11 cellular contexts compared by ENCODE assay signal in the genomic region with DNA sequence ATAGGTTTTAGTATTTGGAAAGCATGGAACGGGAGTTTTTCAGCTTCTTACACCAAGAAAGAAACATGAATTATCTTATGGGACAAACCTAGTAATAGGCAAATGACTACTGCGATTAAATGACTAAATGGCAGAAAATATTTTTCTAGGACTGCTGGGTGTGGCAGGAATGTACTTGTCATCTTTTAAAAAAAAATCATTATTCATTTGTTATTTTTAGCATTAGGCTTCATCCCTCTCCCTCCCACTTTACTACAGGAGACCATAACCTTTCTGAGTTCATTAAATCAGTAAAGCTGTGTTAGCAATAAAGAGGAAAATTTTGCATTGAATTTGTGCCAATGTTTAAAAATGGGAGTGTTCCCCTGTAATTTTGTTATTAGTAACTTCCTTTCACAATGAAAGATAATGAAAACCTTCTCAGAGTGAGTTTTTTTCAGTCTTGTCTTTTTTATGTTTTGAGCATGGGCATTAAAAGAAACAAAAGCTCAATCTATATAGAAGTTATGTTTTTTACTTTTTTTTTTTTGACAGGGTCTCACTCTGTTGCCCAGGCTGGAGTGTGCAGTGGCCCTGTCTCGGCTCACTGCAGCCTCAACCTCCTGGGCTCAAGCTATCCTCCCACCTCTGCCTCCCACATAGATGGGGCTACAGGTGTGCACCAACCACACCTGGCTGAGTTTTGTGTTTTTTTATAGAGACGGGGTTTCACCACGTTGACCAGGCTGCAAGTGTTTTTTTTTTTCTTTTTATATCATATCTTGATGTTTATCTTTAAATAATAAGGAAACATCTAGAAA.
DNase-seq lines count a peak whose midpoint lies in the region; ATAC-seq and TF ChIP-seq lines count a peak whose summit lies in the region.
"Had no signal": no experiment of that assay in that cellular context is flagged by ENCODE, and none has a peak within 500 bp of the region (broad histone marks: within the 10 kb centered on the region; RNA-seq: fewer than 3 reads in every experiment).

No MANE protein-coding gene starts in this region.

- H3K4me3 ChIP-seq in adipocyte (ENCODE audit: low read length): no peak overlapping the region
- no peak overlapping the region for H3K4me3 ChIP-seq in Peyer's patch
- H3K4me3 ChIP-seq: thyroid gland had no signal

- H3K4me1 ChIP-seq in adipocyte (ENCODE audit: control insufficient read depth, insufficient read depth, low read length) (peaks cover 23% of the 10 kb centered on the region), Peyer's patch (peaks cover 0 to 8% (median 0%) of the 10 kb centered on the region in 4 donors)

- no peaks in the 10 kb centered on the region for H3K36me3 Mint-ChIP-seq in naive thymus-derived CD8-positive, alpha-beta T cell

- H3K36me3 ChIP-seq in adipocyte (ENCODE audit: control insufficient read depth, insufficient read depth, low read length, severe bottlenecking) (no peaks in the 10 kb centered on the region), Peyer's patch (no peaks in the 10 kb centered on the region)
- H3K36me3 ChIP-seq: thyroid gland had no signal

- DNase-seq in NCI-H748 (lab: John Stamatoyannopoulos, UW; ENCODE audit: unreplicated experiment) (peak; percentile 21), NCI-H748 treated with DMSO at 0.1 percent for 48 hours (lab: John Stamatoyannopoulos, UW) (no peak), adipocyte (ENCODE audit: low read depth) (peak; percentile 56), omental fat pad (ENCODE audit: low spot score) (no peak), Peyer's patch (no peak)
- no peak for DNase-seq in naive thymus-derived CD8-positive, alpha-beta T cell
- DNase-seq: nephron progenitor cell, thyroid gland had no signal

- POLR2A ChIA-PET in naive thymus-derived CD8-positive, alpha-beta T cell (lab: Charles Lee): interaction anchor here (0.7 kb wide), 1 partner anchor 23 kb away, joined by 4 read pairs; no protein-coding TSS in a partner anchor

- H3K9ac ChIP-seq in adipocyte (ENCODE audit: low read length): peak overlapping the region; percentile 7

- H3K27me3 Mint-ChIP-seq in naive thymus-derived CD8-positive, alpha-beta T cell: peaks cover 2 to 25% (median 8%) of the 10 kb centered on the region in 5 donors

- no peak overlapping the region for H3K27ac ChIP-seq in Peyer's patch
- H3K27ac ChIP-seq: 22Rv1, thyroid gland had no signal

- TF ChIP-seq POLR2A in Peyer's patch (IDR thresholded peaks at IDR 0.05): no peak

- peaks cover 0 to 6% (median 0%) of the 10 kb centered on the region in 9 donors for H3K9me3 Mint-ChIP-seq in naive thymus-derived CD8-positive, alpha-beta T cell

- H3K27me3 ChIP-seq in adipocyte (replicated peaks; ENCODE audit: control insufficient read depth, insufficient read depth, low read length) (no peaks in the 10 kb centered on the region), Peyer's patch (no peaks in the 10 kb centered on the region)
- H3K27me3 ChIP-seq: thyroid gland had no signal

- H3K4me1 Mint-ChIP-seq in naive thymus-derived CD8-positive, alpha-beta T cell: peaks cover 0 to 9% (median 5%) of the 10 kb centered on the region in 4 donors

- H3K9me3 ChIP-seq in adipocyte (ENCODE audit: control insufficient read depth, low read length) (peaks cover 8% of the 10 kb centered on the region), Peyer's patch (no peaks in the 10 kb centered on the region)
- H3K9me3 ChIP-seq: thyroid gland had no signal

- H3K27ac Mint-ChIP-seq in naive thymus-derived CD8-positive, alpha-beta T cell: no peak overlapping the region
- H3K27ac Mint-ChIP-seq: nephron progenitor cell had no signal

- peak; percentile 41 for ATAC-seq in HG02870 (IDR thresholded peaks at IDR 0.05; ENCODE audit: unreplicated experiment)
- peak; percentile 45 for ATAC-seq in omental fat pad (ENCODE audit: low FRiP score)
- no peak for ATAC-seq in naive thymus-derived CD8-positive, alpha-beta T cell
- ATAC-seq in HG03025 (IDR thresholded peaks at IDR 0.05; ENCODE audit: low FRiP score, unreplicated experiment): no peak

- H3K4me3 Mint-ChIP-seq in naive thymus-derived CD8-positive, alpha-beta T cell: no peak overlapping the region
- H3K4me3 Mint-ChIP-seq: nephron progenitor cell had no signal

- TF ChIP-seq CTCF in omental fat pad (IDR thresholded peaks at IDR 0.05): no peak
- TF ChIP-seq CTCF in Peyer's patch (IDR thresholded peaks at IDR 0.05): no peak

Comparison
In these comparisons a context has a peak if more than half of its experiments do, and no peak if none do; other contexts are left out.
1. DNase-seq: peak in NCI-H748 (single experiment) and adipocyte (single experiment); none in NCI-H748 treated with DMSO at 0.1 percent for 48 hours (single experiment), omental fat pad (single experiment), naive thymus-derived CD8-positive, alpha-beta T cell (0 of 10) and Peyer's patch (0 of 3).
2. ATAC-seq: peak in HG02870 (single experiment) and omental fat pad (single experiment); none in naive thymus-derived CD8-positive, alpha-beta T cell (0 of 2) and HG03025 (single experiment).